Comparison of ENCODE assay signal across 22 cellular contexts in the genomic region with DNA sequence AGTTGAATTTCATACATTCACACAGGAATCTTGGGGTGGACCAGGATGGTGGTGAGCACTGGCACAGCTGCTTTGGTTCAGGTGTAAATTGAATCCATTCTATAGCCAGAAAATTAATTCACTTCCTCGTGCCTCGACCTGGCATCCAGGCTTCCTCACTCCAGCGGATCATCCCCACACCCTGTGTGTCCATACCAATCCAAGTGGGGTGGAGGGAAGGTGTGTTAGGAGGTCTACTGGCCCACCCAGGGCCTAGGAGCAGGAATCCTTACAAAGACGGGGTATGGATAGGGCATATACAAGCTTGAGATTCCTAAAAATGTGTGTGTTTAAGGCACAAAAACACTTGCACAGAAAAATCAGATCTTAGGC.
"Had no signal": no experiment of that assay in that cellular context is flagged by ENCODE, and none has a peak within 500 bp of the region (broad histone marks: within the 10 kb centered on the region; RNA-seq: fewer than 3 reads in every experiment).

No MANE protein-coding gene starts in this region.

- H3K4me3 ChIP-seq: coronary artery, gastrocnemius medialis, heart right ventricle, lung, right atrium auricular region, smooth muscle cell, testis, tibial nerve had no signal

- FAIRE-seq: keratinocyte, urothelium cell line had no signal

- H3K27me3 ChIP-seq: gastrocnemius medialis, neutrophil, right atrium auricular region, testis, tibial nerve had no signal

- H3K9me3 ChIP-seq: gastrocnemius medialis, testis had no signal

- H3K27ac ChIP-seq: coronary artery, gastrocnemius medialis, heart right ventricle, neutrophil, right atrium auricular region, testis, tibial nerve had no signal

- H3K4me2 ChIP-seq: smooth muscle cell had no signal

- H3K36me3 ChIP-seq: gastrocnemius medialis, heart right ventricle, neutrophil, right atrium auricular region, tibial nerve had no signal

- H3K4me1 ChIP-seq: gastrocnemius medialis, heart right ventricle, right atrium auricular region, testis, tibial nerve had no signal

- ATAC-seq: esophagus mucosa; gastrocnemius medialis; heart right ventricle; left ventricle myocardium superior; naive thymus-derived CD4-positive, alpha-beta T cell; stimulated activated effector memory CD8-positive, alpha-beta T cell treated with anti-CD3 and anti-CD28 coated beads, Interleukin-12 subunit alpha, Interleukin-12 subunit beta, amount 100 ng/mL, for 72 hours had no signal

- DNase-seq: effector CD4-positive, alpha-beta T cell; gastrocnemius medialis; heart right ventricle; left ventricle myocardium superior; mesenchymal stem cell; midbrain; naive thymus-derived CD4-positive, alpha-beta T cell; nephron progenitor cell; posterior cingulate gyrus; stimulated activated CD4-positive, alpha-beta T cell treated with anti-CD3 and anti-CD28 coated beads, Interleukin-4, amount 100 ng/mL, for 1 hour; stimulated activated CD8-positive, alpha-beta memory T cell treated with anti-CD3 and anti-CD28 coated beads, Interleukin-4, amount 100 ng/mL, for 48 hours; testis had no signal
